1 cellular context compared by ENCODE assay signal in genomic region chr2:46970334-46971288, GRCh38.
TF ChIP-seq lines count a peak whose summit lies in the region.

No MANE protein-coding gene starts in this region.

TF ChIP-seq in HepG2, 621 proteins besides CTCF, POLR2A, EP300 and RAD21 (continued from another document and continues in another):
- TF ChIP-seq ZNF609 (CRISPR knock-in tag; IDR thresholded peaks at IDR 0.05; ENCODE audit: borderline replicate concordance) (peak; percentile 58; the same call in 1 of the 2 replicates), PHF5A (CRISPR knock-in tag; IDR thresholded peaks at IDR 0.05; ENCODE audit: low read depth, unreplicated experiment) (no peak), CAMTA2 (CRISPR knock-in tag; IDR thresholded peaks at IDR 0.05; ENCODE audit: borderline replicate concordance) (no peak), ZSCAN22 (CRISPR knock-in tag; IDR thresholded peaks at IDR 0.05) (no peak), HNF1A (IDR thresholded peaks at IDR 0.05; ENCODE audit: low read depth) (no peak), HNF1A (CRISPR knock-in tag; IDR thresholded peaks at IDR 0.05; ENCODE audit: borderline replicate concordance) (no peak), ZSCAN21 (CRISPR knock-in tag; IDR thresholded peaks at IDR 0.05; ENCODE audit: borderline replicate concordance) (peak; percentile 68; the same call in 1 of the 2 replicates), ZNF264 (CRISPR knock-in tag; IDR thresholded peaks at IDR 0.05) (peak; percentile 80; the same call in 1 of the 2 replicates), NCOA1 (CRISPR knock-in tag; IDR thresholded peaks at IDR 0.05) (peak; percentile 92), MEIS1 (CRISPR knock-in tag; IDR thresholded peaks at IDR 0.05; ENCODE audit: borderline replicate concordance) (no peak), ZMAT5 (CRISPR knock-in tag; IDR thresholded peaks at IDR 0.05; ENCODE audit: borderline replicate concordance, low read depth) (no peak), PLRG1 (conservative IDR thresholded peaks at IDR 0.05) (no peak), ZNF468 (CRISPR knock-in tag; IDR thresholded peaks at IDR 0.05) (no peak), AGO1 (IDR thresholded peaks at IDR 0.05; ENCODE audit: low read depth, low read length, poor library complexity, severe bottlenecking) (no peak), TEAD3 (CRISPR knock-in tag; optimal IDR thresholded peaks at IDR 0.05; ENCODE audit: borderline replicate concordance) (peak; percentile 85), ZNF235 (CRISPR knock-in tag; IDR thresholded peaks at IDR 0.05; ENCODE audit: borderline replicate concordance) (peak; percentile 59; the same call in 1 of the 2 replicates), HNF1B (CRISPR knock-in tag; IDR thresholded peaks at IDR 0.05) (peak; percentile 85), THAP8 (CRISPR knock-in tag; IDR thresholded peaks at IDR 0.05; ENCODE audit: borderline replicate concordance) (no peak), ZNF850 (CRISPR knock-in tag; conservative IDR thresholded peaks at IDR 0.05) (no peak), CSRNP2 (CRISPR knock-in tag; conservative IDR thresholded peaks at IDR 0.05; ENCODE audit: low read depth) (no peak), ZBTB4 (CRISPR knock-in tag; IDR thresholded peaks at IDR 0.05; ENCODE audit: borderline replicate concordance) (0 out of 2 replicates have a peak, but pooled peaks have one; percentile 29), PAXIP1 (CRISPR knock-in tag; conservative IDR thresholded peaks at IDR 0.05) (peak; percentile 90), ZMYM4 (CRISPR knock-in tag; IDR thresholded peaks at IDR 0.05) (peak; percentile 90), KDM6A (CRISPR knock-in tag; IDR thresholded peaks at IDR 0.05; ENCODE audit: low read depth) (peak; percentile 86), PLSCR1 (CRISPR knock-in tag; IDR thresholded peaks at IDR 0.05; ENCODE audit: borderline replicate concordance) (no peak), HIVEP1 (CRISPR knock-in tag; IDR thresholded peaks at IDR 0.05) (peak; percentile 65; the same call in 1 of the 2 replicates), ESRRA (CRISPR knock-in tag; IDR thresholded peaks at IDR 0.05; ENCODE audit: low read depth) (no peak; the same call in 1 of the 2 replicates), MEF2D (CRISPR knock-in tag; IDR thresholded peaks at IDR 0.05) (0 out of 2 replicates have a peak, but pooled peaks have one; percentile 39), TMF1 (CRISPR knock-in tag; IDR thresholded peaks at IDR 0.05; ENCODE audit: low read depth) (no peak), JUND (CRISPR knock-in tag; IDR thresholded peaks at IDR 0.05) (no peak), EZH2 (conservative IDR thresholded peaks at IDR 0.05; ENCODE audit: low read depth, low read length) (no peak), CSRNP1 (CRISPR knock-in tag; IDR thresholded peaks at IDR 0.05) (no peak; the same call in 1 of the 2 replicates), ZNF326 (CRISPR knock-in tag; IDR thresholded peaks at IDR 0.05; ENCODE audit: borderline replicate concordance) (no peak)
